17 cellular contexts compared by ENCODE assay signal in genomic region chr12:78385541-78385940, GRCh38.
DNase-seq lines count a peak whose midpoint lies in the region; ATAC-seq and TF ChIP-seq lines count a peak whose summit lies in the region.
"Had no signal": no experiment of that assay in that cellular context is flagged by ENCODE, and none has a peak within 500 bp of the region (broad histone marks: within the 10 kb centered on the region; RNA-seq: fewer than 3 reads in every experiment).

No MANE protein-coding gene starts in this region.

- no peak for TF ChIP-seq POLR2A in adrenal gland (IDR thresholded peaks at IDR 0.05)

- H4K20me1 ChIP-seq in GM23248 (ENCODE audit: insufficient read depth) (no peaks in the 10 kb centered on the region), osteoblast (ENCODE audit: insufficient read depth, low read length) (no peaks in the 10 kb centered on the region)

- no peaks in the 10 kb centered on the region for H3K9me2 ChIP-seq in GM23248 (ENCODE audit: insufficient read depth)
- H3K9me2 ChIP-seq: SK-N-SH had no signal

- no peaks in the 10 kb centered on the region for H3F3A ChIP-seq in GM23248 (ENCODE audit: insufficient read depth)

- no peak for ATAC-seq in GM18907 (IDR thresholded peaks at IDR 0.05; ENCODE audit: unreplicated experiment)
- ATAC-seq: K562, Right ventricle myocardium inferior had no signal

- no peak for TF ChIP-seq CTCF in adrenal gland (IDR thresholded peaks at IDR 0.05)
- no peak for TF ChIP-seq CTCF in osteoblast (IDR thresholded peaks at IDR 0.05; ENCODE audit: extremely low read depth, low read depth, low read length)

- in situ Hi-C loops in GM23248 (cut with MboI): no loop called here

- H3K79me2 ChIP-seq in GM23248 (ENCODE audit: insufficient read depth) (no peaks in the 10 kb centered on the region), osteoblast (ENCODE audit: insufficient read depth, low read length) (no peaks in the 10 kb centered on the region)

- intact Hi-C loops in adrenal gland (cut with DNase I): no loop called here

- H3K4me3 ChIP-seq in GM23248 (no peak overlapping the region), adipocyte (ENCODE audit: low read length) (no peak overlapping the region), adrenal gland (no peak overlapping the region), osteoblast (ENCODE audit: insufficient read depth, low read length) (no peak overlapping the region)
- H3K4me3 ChIP-seq: K562 had no signal

- H2AFZ ChIP-seq in GM23248: no peak overlapping the region
- no peak overlapping the region for H2AFZ ChIP-seq in osteoblast (ENCODE audit: low read length)

- H3K4me1 ChIP-seq in GM23248 (ENCODE audit: insufficient read depth) (peaks cover 12% of the 10 kb centered on the region; the same call in 1 of the 2 replicates), adipocyte (ENCODE audit: control insufficient read depth, insufficient read depth, low read length) (no peaks in the 10 kb centered on the region), adrenal gland (replicated peaks in 1 of 2) (no peaks in the 10 kb centered on the region), osteoblast (ENCODE audit: insufficient read depth, low read length) (no peaks in the 10 kb centered on the region)

- H3K9ac ChIP-seq in GM23248: no peak overlapping the region
- H3K9ac ChIP-seq in adipocyte (ENCODE audit: low read length): no peak overlapping the region
- H3K9ac ChIP-seq: SK-N-SH had no signal

- no peak overlapping the region for H3K4me2 ChIP-seq in GM23248 (ENCODE audit: unreplicated experiment)
- no peak overlapping the region for H3K4me2 ChIP-seq in osteoblast (ENCODE audit: insufficient read depth, low read length)
- H3K4me2 ChIP-seq: SK-N-SH had no signal

- 39 to 55% methylated on average over 2 of the region's 2 CpGs for WGBS in GM23248 (ENCODE audit: low coverage in 1 of 2, low lambda C conversion rate in 2 of 2, missing lambda C conversion rate in 2 of 2), 2 experiments
- 68 to 80% (median 70%) methylated on average over 2 of the region's 2 CpGs for WGBS in adrenal gland, 4 donors

- DNase-seq in GM23248 (peak; percentile 75), adipocyte (ENCODE audit: low read depth) (peak; percentile 67), fibroblast of peridontal ligament (ENCODE audit: extremely low read depth) (peak; percentile 35), stromal cell of bone marrow (ENCODE audit: low read depth) (peak; percentile 5), adrenal gland (no peak), osteoblast (ENCODE audit: insufficient read length, low spot score, missing footprints) (no peak)
- DNase-seq in activated naive CD4-positive, alpha-beta T cell treated with anti-CD3 and anti-CD28 coated beads, Interleukin-2, amount 50 U/mL, for 16 hours: no peak
- DNase-seq: C1 segment of cervical spinal cord, NCI-H1048, NCI-H1694, NCI-H446, NCI-H748 treated with DMSO at 0.1 percent for 48 hours, SK-N-SH had no signal

- H3K9me3 ChIP-seq in GM23248 (ENCODE audit: low read depth) (no peaks in the 10 kb centered on the region), adipocyte (ENCODE audit: control insufficient read depth, low read length) (no peaks in the 10 kb centered on the region), adrenal gland (replicated peaks in 1 of 3) (no peaks in the 10 kb centered on the region), osteoblast (ENCODE audit: low read depth, low read length) (no peaks in the 10 kb centered on the region)
- H3K9me3 ChIP-seq: SK-N-SH had no signal

- H3K27ac ChIP-seq in GM23248 (no peak overlapping the region), adrenal gland (no peak overlapping the region), osteoblast (ENCODE audit: low read depth, low read length) (no peak overlapping the region)
- H3K27ac ChIP-seq: HL-60 had no signal

- H3K36me3 ChIP-seq in GM23248 (ENCODE audit: low read depth) (no peaks in the 10 kb centered on the region), adipocyte (ENCODE audit: control insufficient read depth, insufficient read depth, low read length, severe bottlenecking) (no peaks in the 10 kb centered on the region), adrenal gland (replicated peaks in 1 of 2) (no peaks in the 10 kb centered on the region), osteoblast (ENCODE audit: insufficient read depth, low read length) (no peaks in the 10 kb centered on the region)

- H3K27me3 ChIP-seq in GM23248 (replicated peaks; ENCODE audit: insufficient read depth) (no peaks in the 10 kb centered on the region), adipocyte (replicated peaks; ENCODE audit: control insufficient read depth, insufficient read depth, low read length) (no peaks in the 10 kb centered on the region), adrenal gland (no peaks in the 10 kb centered on the region), osteoblast (ENCODE audit: insufficient read depth, low read length) (no peaks in the 10 kb centered on the region)

Comparison
In these comparisons a context has a peak if more than half of its experiments do, and no peak if none do; other contexts are left out.
1. DNase-seq: peak in GM23248 (single experiment), adipocyte (single experiment), fibroblast of peridontal ligament (single experiment) and stromal cell of bone marrow (single experiment); none in activated naive CD4-positive, alpha-beta T cell treated with anti-CD3 and anti-CD28 coated beads, Interleukin-2, amount 50 U/mL, for 16 hours (single experiment), adrenal gland (0 of 7) and osteoblast (single experiment).